Comparison of ENCODE assay signal across 10 cellular contexts in the genomic region with DNA sequence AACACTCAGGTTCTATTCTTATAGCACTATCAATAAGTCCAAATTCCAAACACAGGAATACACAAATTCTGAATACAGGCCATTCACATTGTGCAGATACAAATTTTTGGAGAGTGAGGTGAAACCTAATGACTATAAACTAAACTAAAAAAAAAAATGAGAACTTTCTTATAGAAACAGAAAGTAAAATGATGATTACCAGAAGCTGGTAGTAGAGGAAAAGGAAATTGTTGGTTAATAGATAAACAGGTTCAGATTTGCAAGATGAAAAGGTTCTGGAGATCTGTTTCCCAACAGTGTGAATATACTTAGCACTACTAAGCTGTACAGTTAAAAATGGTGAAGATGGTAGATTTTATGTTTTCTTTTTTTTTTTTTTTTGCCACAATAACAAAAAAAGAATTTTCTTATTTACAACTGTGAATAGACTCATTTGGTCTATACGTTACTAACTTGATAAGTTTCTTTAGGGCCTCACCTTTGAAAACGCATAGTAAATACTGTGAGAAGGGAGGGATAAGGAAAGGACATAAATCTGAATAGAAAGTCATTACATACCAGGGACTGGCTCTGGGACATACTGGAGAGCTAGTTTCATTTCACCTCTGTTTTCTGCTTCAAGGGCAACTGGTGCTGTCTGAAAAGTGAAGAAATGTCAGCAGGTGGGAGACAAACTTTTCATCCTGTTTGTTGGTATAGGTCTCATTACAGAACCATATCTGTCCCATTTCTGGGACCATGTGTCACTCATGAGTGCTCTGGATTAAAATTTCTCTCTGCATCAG. TPM values are rescaled to one million over a fixed set of nuclear protein-coding genes. Genes with fewer than 3 reads are reported as not detected.
DNase-seq lines count a peak whose midpoint lies in the region; ATAC-seq, FAIRE-seq and TF ChIP-seq lines count a peak whose summit lies in the region.
"Had no signal": no experiment of that assay in that cellular context is flagged by ENCODE, and none has a peak within 500 bp of the region (broad histone marks: within the 10 kb centered on the region; RNA-seq: fewer than 3 reads in every experiment).

No MANE protein-coding gene starts in this region.

- H3K4me1 ChIP-seq in trophoblast cell (ENCODE audit: control insufficient read depth in 1 of 2, insufficient read depth in 2 of 2, low read length in 2 of 2): no peaks in the 10 kb centered on the region
- H3K4me1 ChIP-seq: lower lobe of right lung had no signal

- intact Hi-C loops in activated T-helper 2 cell treated with anti-CD3 and anti-CD28 coated beads, Interferon-gamma antibody, Interleukin-2, Interleukin-4, amounts not matched to agents 10 μg/mL and 5 μg/mL and 100 μg/mL, durations not matched to agents 14 hours and 24 hours and 36 hours (cut with micrococcal nuclease): loop anchor here (2.0 kb wide), 1 partner anchor 51 kb away; no protein-coding TSS in a partner anchor
- intact Hi-C loops in head of caudate nucleus (cut with DNase I): no loop called here

- no peak overlapping the region for H3K18ac ChIP-seq in trophoblast cell (ENCODE audit: low read length)

- no peak overlapping the region for H3K23ac ChIP-seq in trophoblast cell (ENCODE audit: low read length)

- H3K4me2 ChIP-seq in trophoblast cell (ENCODE audit: low read length): no peak overlapping the region

- no peaks in the 10 kb centered on the region for H3K79me1 ChIP-seq in trophoblast cell (ENCODE audit: low read length)

- H2AFZ ChIP-seq in trophoblast cell (ENCODE audit: insufficient read depth, low read length, poor library complexity): no peak overlapping the region

- H3K9me3 ChIP-seq in trophoblast cell (ENCODE audit: insufficient read depth, low read depth, low read length): no peaks in the 10 kb centered on the region
- H3K9me3 ChIP-seq: lower lobe of right lung had no signal

- H3K9me3 Mint-ChIP-seq in activated T-helper 2 cell treated with anti-CD3 and anti-CD28 coated beads, Interferon-gamma antibody, Interleukin-2, Interleukin-4, amounts not matched to agents 10 μg/mL and 5 μg/mL and 100 μg/mL, durations not matched to agents 14 hours and 24 hours and 36 hours: peaks cover 11% of the 10 kb centered on the region

- H3K27ac Mint-ChIP-seq in activated T-helper 2 cell treated with anti-CD3 and anti-CD28 coated beads, Interferon-gamma antibody, Interleukin-2, Interleukin-4, amounts not matched to agents 10 μg/mL and 5 μg/mL and 100 μg/mL, durations not matched to agents 14 hours and 24 hours and 36 hours: peak overlapping the region; percentile 83

- peaks cover 2% of the 10 kb centered on the region for H3K27me3 Mint-ChIP-seq in activated T-helper 2 cell treated with anti-CD3 and anti-CD28 coated beads, Interferon-gamma antibody, Interleukin-2, Interleukin-4, amounts not matched to agents 10 μg/mL and 5 μg/mL and 100 μg/mL, durations not matched to agents 14 hours and 24 hours and 36 hours (ENCODE audit: low read depth)

- DNase-seq in GM12892 (ENCODE audit: insufficient read length) (no peak), head of caudate nucleus (no peak), trophoblast cell (no peak), DMS153 (lab: John Stamatoyannopoulos, UW) (no peak), frontal cortex (ENCODE audit: low spot score in 2 of 2) (no peak)
- DNase-seq in activated T-helper 2 cell treated with anti-CD3 and anti-CD28 coated beads, Interferon-gamma antibody, Interleukin-2, Interleukin-4, amounts not matched to agents 10 μg/mL and 5 μg/mL and 100 μg/mL, durations not matched to agents 14 hours and 24 hours and 36 hours (ENCODE audit: low spot score): no peak
- DNase-seq: COR-L47, lower lobe of right lung had no signal

- no peak overlapping the region for H3K27ac ChIP-seq in trophoblast cell (ENCODE audit: low read depth, low read length)
- H3K27ac ChIP-seq: lower lobe of right lung had no signal

- H3K4me3 Mint-ChIP-seq in activated T-helper 2 cell treated with anti-CD3 and anti-CD28 coated beads, Interferon-gamma antibody, Interleukin-2, Interleukin-4, amounts not matched to agents 10 μg/mL and 5 μg/mL and 100 μg/mL, durations not matched to agents 14 hours and 24 hours and 36 hours (ENCODE audit: low read depth): no peak overlapping the region

- no peaks in the 10 kb centered on the region for H3K27me3 ChIP-seq in trophoblast cell (ENCODE audit: insufficient read depth, low read length)

- ATAC-seq in GM19455 (IDR thresholded peaks at IDR 0.05; ENCODE audit: unreplicated experiment) (peak; percentile 91), HG03064 (IDR thresholded peaks at IDR 0.05; ENCODE audit: low read depth, unreplicated experiment) (peak; percentile 96)
- ATAC-seq: lower lobe of right lung had no signal

- H3K9ac ChIP-seq in trophoblast cell (ENCODE audit: low read length): no peak overlapping the region

- H2BK12ac ChIP-seq in trophoblast cell (ENCODE audit: low read length): no peak overlapping the region

- no peak overlapping the region for H3K14ac ChIP-seq in trophoblast cell (ENCODE audit: low read length)

- no peak overlapping the region for H2BK120ac ChIP-seq in trophoblast cell (ENCODE audit: insufficient read depth, low read length, poor library complexity)

- no peak overlapping the region for H3K4me3 ChIP-seq in trophoblast cell (ENCODE audit: low read depth, low read length)
- H3K4me3 ChIP-seq: lower lobe of right lung had no signal

- H3K36me3 ChIP-seq in trophoblast cell (ENCODE audit: control insufficient read depth in 1 of 2, insufficient read depth in 2 of 2, low read length in 2 of 2): no peaks in the 10 kb centered on the region
- H3K36me3 ChIP-seq: lower lobe of right lung had no signal

- no peak overlapping the region for H4K91ac ChIP-seq in trophoblast cell (ENCODE audit: low read depth, low read length)

- no peak for TF ChIP-seq POLR2A in GM12892 (IDR thresholded peaks at IDR 0.05; ENCODE audit: low read depth, low read length)

- H2BK5ac ChIP-seq in trophoblast cell (ENCODE audit: low read depth, low read length, poor library complexity): no peak overlapping the region

- H3K36me3 Mint-ChIP-seq in activated T-helper 2 cell treated with anti-CD3 and anti-CD28 coated beads, Interferon-gamma antibody, Interleukin-2, Interleukin-4, amounts not matched to agents 10 μg/mL and 5 μg/mL and 100 μg/mL, durations not matched to agents 14 hours and 24 hours and 36 hours (ENCODE audit: low read depth): peaks cover 46% of the 10 kb centered on the region

- peaks cover 43% of the 10 kb centered on the region for H3K4me1 Mint-ChIP-seq in activated T-helper 2 cell treated with anti-CD3 and anti-CD28 coated beads, Interferon-gamma antibody, Interleukin-2, Interleukin-4, amounts not matched to agents 10 μg/mL and 5 μg/mL and 100 μg/mL, durations not matched to agents 14 hours and 24 hours and 36 hours (ENCODE audit: low read depth)

- no CpG with 5 or more reads among the region's 2 CpGs for WGBS in trophoblast cell (ENCODE audit: extremely low coverage, insufficient coverage, insufficient read length)

- no peak overlapping the region for H3K4ac ChIP-seq in trophoblast cell (ENCODE audit: low read depth, low read length)

- no peaks in the 10 kb centered on the region for H3K79me2 ChIP-seq in trophoblast cell (ENCODE audit: control insufficient read depth, insufficient read depth, low read length, poor library complexity)

- peak; percentile 71 for FAIRE-seq in GM12892 (lab: Jason Lieb, UNC)
- no peak for FAIRE-seq in frontal cortex (lab: Jason Lieb, UNC)

- H2AK5ac ChIP-seq in trophoblast cell (ENCODE audit: low read length): no peak overlapping the region

- H4K12ac ChIP-seq in trophoblast cell (ENCODE audit: low read depth, low read length): no peak overlapping the region

- no peak overlapping the region for H4K8ac ChIP-seq in trophoblast cell (ENCODE audit: low read depth, low read length)

RNA-seq across cellular contexts. Expression of a gene that starts 14.2 kb away (rescaled TPM):
- not detected for polyA plus RNA-seq in GM12892 (2012; ENCODE audit: missing spikeins)
- total RNA-seq in activated T-helper 2 cell treated with anti-CD3 and anti-CD28 coated beads, Interferon-gamma antibody, Interleukin-2, Interleukin-4, amounts not matched to agents 10 μg/mL and 5 μg/mL and 100 μg/mL, durations not matched to agents 14 hours and 24 hours and 36 hours: not detected in 2 replicates
- polyA plus RNA-seq in trophoblast cell (2013): 0.04 and 0.06 TPM in 2 replicates
- 0.41 TPM for total RNA-seq in frontal cortex

RNA-seq across cellular contexts. Expression of a gene that starts 35.2 kb away (rescaled TPM):
- 31.5 TPM for polyA plus RNA-seq in GM12892 (2012; ENCODE audit: missing spikeins)
- total RNA-seq in activated T-helper 2 cell treated with anti-CD3 and anti-CD28 coated beads, Interferon-gamma antibody, Interleukin-2, Interleukin-4, amounts not matched to agents 10 μg/mL and 5 μg/mL and 100 μg/mL, durations not matched to agents 14 hours and 24 hours and 36 hours: 47.8 and 49.7 TPM in 2 replicates
- polyA plus RNA-seq in trophoblast cell (2013): 21.7 and 22.7 TPM in 2 replicates
- 78.3 TPM for total RNA-seq in frontal cortex

RNA-seq across cellular contexts. Expression of a gene that starts 52.4 kb away (rescaled TPM):
- polyA plus RNA-seq in GM12892 (2012; ENCODE audit: missing spikeins): 76.5 TPM
- total RNA-seq in activated T-helper 2 cell treated with anti-CD3 and anti-CD28 coated beads, Interferon-gamma antibody, Interleukin-2, Interleukin-4, amounts not matched to agents 10 μg/mL and 5 μg/mL and 100 μg/mL, durations not matched to agents 14 hours and 24 hours and 36 hours: 48.9 and 49.3 TPM in 2 replicates
- 36.1 and 38.3 TPM in 2 replicates for polyA plus RNA-seq in trophoblast cell (2013)
- 33.8 TPM for total RNA-seq in frontal cortex
